1 cellular context compared by ENCODE assay signal in the genomic region with DNA sequence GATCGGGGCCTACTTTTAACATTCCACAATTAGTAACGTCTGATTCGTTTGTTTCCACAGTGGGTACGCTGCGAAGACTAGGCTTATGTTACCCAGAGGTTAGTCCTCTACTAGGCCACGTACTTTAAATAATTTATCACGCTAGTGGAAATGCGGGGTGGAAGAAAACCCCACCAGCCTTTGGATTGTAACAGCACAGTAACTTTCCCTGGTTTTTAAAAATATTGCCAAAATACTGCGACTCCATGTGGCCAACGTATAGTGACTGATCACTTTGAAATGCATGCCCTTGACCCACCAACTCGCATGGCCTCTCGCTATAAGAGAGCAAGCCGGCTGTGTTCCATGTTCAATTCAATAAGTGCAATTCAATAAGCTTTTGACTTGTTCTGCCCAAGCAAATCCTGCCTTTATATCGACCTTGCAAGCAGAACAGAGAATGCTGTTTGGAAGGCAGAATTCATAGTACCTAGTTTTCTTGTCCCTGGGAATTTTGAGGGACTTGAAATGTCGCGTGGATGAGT.
TF ChIP-seq lines count a peak whose summit lies in the region.

No MANE protein-coding gene starts in this region.

TF ChIP-seq in H1, 55 proteins besides CTCF, POLR2A, EP300 and RAD21:
- TF ChIP-seq TAF7 (optimal IDR thresholded peaks at IDR 0.05; ENCODE audit: borderline replicate concordance, low read depth, low read length) (no peak), SAP30 (IDR thresholded peaks at IDR 0.05; ENCODE audit: insufficient read depth, insufficient replicate concordance, low read length) (peak; percentile 45), PHF8 (conservative IDR thresholded peaks at IDR 0.05; ENCODE audit: low read depth, low read length) (peak; percentile 77)
